ENCODE assay signal across 28 cellular contexts in genomic region chr7:71491331-71491730, GRCh38.
A peak's percentile ranks its signal among the peaks of the same experiment; 100 is the strongest.
DNase-seq lines count a peak whose midpoint lies in the region; ATAC-seq, FAIRE-seq and TF ChIP-seq lines count a peak whose summit lies in the region.
"Had no signal": no experiment of that assay in that cellular context is flagged by ENCODE, and none has a peak within 500 bp of the region (broad histone marks: within the 10 kb centered on the region; RNA-seq: fewer than 3 reads in every experiment).

No MANE protein-coding gene starts in this region.

- no peak overlapping the region for H3K56ac ChIP-seq in IMR-90 (ENCODE audit: extremely low read depth, insufficient read depth, low read length)

- no peak overlapping the region for H3K23ac ChIP-seq in IMR-90 (ENCODE audit: low read depth, low read length)

- no peaks in the 10 kb centered on the region for H3K79me1 ChIP-seq in IMR-90 (ENCODE audit: low read depth in 1 of 2, low read length in 2 of 2)

- no peak for TF ChIP-seq RAD21 in IMR-90 (IDR thresholded peaks at IDR 0.05; ENCODE audit: low read length)

- peaks cover 32% of the 10 kb centered on the region; the same call in 1 of the 2 replicates for H3K9me3 ChIP-seq in IMR-90 (ENCODE audit: control insufficient read depth, insufficient read depth, low read length)
- no peaks in the 10 kb centered on the region for H3K9me3 ChIP-seq in hepatocyte (ENCODE audit: low read depth)
- no peaks in the 10 kb centered on the region for H3K9me3 ChIP-seq in tibial artery
- H3K9me3 ChIP-seq: Peyer's patch had no signal

- H3K36me3 Mint-ChIP-seq in nephron progenitor cell (ENCODE audit: low read depth) (no peaks in the 10 kb centered on the region), endothelial cell (ENCODE audit: low read depth, unreplicated experiment) (peaks cover 4% of the 10 kb centered on the region)
- H3K36me3 Mint-ChIP-seq: CD4-positive, alpha-beta memory T cell had no signal

- no peak overlapping the region for H3K18ac ChIP-seq in IMR-90 (ENCODE audit: low read depth, low read length)

- dilution Hi-C loops in IMR-90 (cut with HindIII; ENCODE audit: low sequenced_read_pairs, unreplicated experiment): no loop called here

- H3K4me2 ChIP-seq in IMR-90 (ENCODE audit: low read depth, low read length) (no peak overlapping the region), hepatocyte (no peak overlapping the region)

- H2BK5ac ChIP-seq in IMR-90 (ENCODE audit: low read depth, low read length, poor library complexity, severe bottlenecking): no peak overlapping the region

- H3K36me3 ChIP-seq in IMR-90 (ENCODE audit: control insufficient read depth, insufficient read depth, low read length): no peaks in the 10 kb centered on the region
- no peaks in the 10 kb centered on the region for H3K36me3 ChIP-seq in hepatocyte (replicated peaks; ENCODE audit: insufficient read depth, low read depth)
- no peaks in the 10 kb centered on the region for H3K36me3 ChIP-seq in tibial artery
- H3K36me3 ChIP-seq: Peyer's patch had no signal

- peaks cover 11% of the 10 kb centered on the region for H3K4me1 Mint-ChIP-seq in nephron progenitor cell
- no peaks in the 10 kb centered on the region for H3K4me1 Mint-ChIP-seq in endothelial cell (ENCODE audit: unreplicated experiment)
- H3K4me1 Mint-ChIP-seq: CD4-positive, alpha-beta memory T cell had no signal

- H4K91ac ChIP-seq in IMR-90 (ENCODE audit: insufficient read depth, low read depth, low read length): no peak overlapping the region

- intact Hi-C loops in IMR-90 (cut with micrococcal nuclease) (no loop called here), tibial artery (cut with DNase I; ENCODE audit: low total_unique reads) (no loop called here)

- 34% methylated on average over 3 of the region's 6 CpGs; no CpG with 5 or more reads in 1 of the 2 experiments for WGBS in IMR-90 (ENCODE audit: extremely low coverage in 2 of 2, insufficient read length in 1 of 2), 2 experiments
- 63% methylated on average over 6 of the region's 6 CpGs for WGBS in hepatocyte (ENCODE audit: low lambda C conversion rate, missing lambda C conversion rate)

- no peak overlapping the region for H2AK5ac ChIP-seq in IMR-90 (ENCODE audit: low read depth, low read length)

- H2BK15ac ChIP-seq in IMR-90 (ENCODE audit: low read depth, low read length): no peak overlapping the region

- H2AFZ ChIP-seq in IMR-90 (replicated peaks; ENCODE audit: low read length, poor library complexity): peak overlapping the region; percentile 58
- no peak overlapping the region for H2AFZ ChIP-seq in hepatocyte

- H3K4me3 Mint-ChIP-seq in nephron progenitor cell (no peak overlapping the region), endothelial cell (ENCODE audit: unreplicated experiment) (no peak overlapping the region)
- H3K4me3 Mint-ChIP-seq: CD4-positive, alpha-beta memory T cell had no signal

- no peak overlapping the region for H2BK20ac ChIP-seq in IMR-90 (ENCODE audit: low read depth, low read length)

- no peaks in the 10 kb centered on the region for H3K79me2 ChIP-seq in hepatocyte

- H4K20me1 ChIP-seq in IMR-90 (ENCODE audit: insufficient read depth, low read length): no peaks in the 10 kb centered on the region
- H4K20me1 ChIP-seq in hepatocyte (ENCODE audit: insufficient read depth, poor library complexity, severe bottlenecking): no peaks in the 10 kb centered on the region

- no peaks in the 10 kb centered on the region for H3K9me1 ChIP-seq in IMR-90 (ENCODE audit: insufficient read depth, low read length)

- H3K4ac ChIP-seq in IMR-90 (ENCODE audit: low read depth, low read length): no peak overlapping the region

- no peaks in the 10 kb centered on the region for H3K9me2 ChIP-seq in hepatocyte (replicated peaks; ENCODE audit: insufficient read depth)

- H3K27me3 ChIP-seq in IMR-90 (ENCODE audit: control insufficient read depth, insufficient read depth, low read length) (no peaks in the 10 kb centered on the region), hepatocyte (no peaks in the 10 kb centered on the region), tibial artery (no peaks in the 10 kb centered on the region)
- H3K27me3 ChIP-seq: Peyer's patch had no signal

- BruUV-seq in IMR-90 (replicated peaks; lab: Mats Ljungman, UMichigan): no TSS peak

- TF ChIP-seq POLR2A in IMR-90 (IDR thresholded peaks at IDR 0.05; ENCODE audit: low read depth, low read length) (no peak), GM12891 (IDR thresholded peaks at IDR 0.05; ENCODE audit: low read depth, low read length) (no peak)

- in situ Hi-C loops in IMR-90 (cut with MboI; ENCODE audit: low sequenced_read_pairs): no loop called here

- H4K5ac ChIP-seq in IMR-90 (ENCODE audit: low read depth, low read length): no peak overlapping the region

- H3K27me3 Mint-ChIP-seq in nephron progenitor cell (ENCODE audit: low read depth, poor library complexity) (peaks cover 8% of the 10 kb centered on the region), endothelial cell (ENCODE audit: unreplicated experiment) (peaks cover 4% of the 10 kb centered on the region)
- H3K27me3 Mint-ChIP-seq: CD4-positive, alpha-beta memory T cell had no signal

- no peak overlapping the region for H2AK9ac ChIP-seq in IMR-90 (replicated peaks; ENCODE audit: low read depth, low read length, poor library complexity)

- no peak for FAIRE-seq in GM12891 (lab: Jason Lieb, UNC)
- FAIRE-seq: GM12878 had no signal

- CTCF ChIA-PET in IMR-90 (lab: Yijun Ruan, JAX): no interaction called here

- no peak overlapping the region for H3K9ac ChIP-seq in IMR-90 (ENCODE audit: low read depth, low read length)

- H3K27ac ChIP-seq in IMR-90 (ENCODE audit: insufficient read depth, low read length): no peak overlapping the region
- H3K27ac ChIP-seq in hepatocyte: no peak overlapping the region
- no peak overlapping the region for H3K27ac ChIP-seq in tibial artery
- H3K27ac ChIP-seq: HL-60, Peyer's patch, SK-N-MC had no signal

- H3K9me3 Mint-ChIP-seq in nephron progenitor cell (peaks cover 5% of the 10 kb centered on the region), endothelial cell (ENCODE audit: unreplicated experiment) (peaks cover 22% of the 10 kb centered on the region)

- TF ChIP-seq CTCF in IMR-90 (conservative IDR thresholded peaks at IDR 0.05; ENCODE audit: low read depth, low read length): no peak
- no peak for TF ChIP-seq CTCF in hepatocyte (IDR thresholded peaks at IDR 0.05; ENCODE audit: poor library complexity)
- no peak for TF ChIP-seq CTCF in nephron progenitor cell (IDR thresholded peaks at IDR 0.05)
- TF ChIP-seq CTCF in endothelial cell (IDR thresholded peaks at IDR 0.05; ENCODE audit: unreplicated experiment): no peak
- no peak for TF ChIP-seq CTCF in tibial artery (IDR thresholded peaks at IDR 0.05)

- H3K4me3 ChIP-seq in IMR-90 (ENCODE audit: insufficient read depth, low read depth, low read length): no peak overlapping the region
- no peak overlapping the region for H3K4me3 ChIP-seq in hepatocyte
- no peak overlapping the region for H3K4me3 ChIP-seq in tibial artery
- H3K4me3 ChIP-seq: GM12878, Peyer's patch, SK-N-MC had no signal

- POLR2A ChIA-PET in IMR-90 (lab: Charles Lee; ENCODE audit: unreplicated experiment): no interaction called here

- H3K4me1 ChIP-seq in IMR-90 (ENCODE audit: control insufficient read depth, insufficient read depth, low read length): no peaks in the 10 kb centered on the region
- H3K4me1 ChIP-seq in hepatocyte (ENCODE audit: insufficient read depth): no peaks in the 10 kb centered on the region
- H3K4me1 ChIP-seq in tibial artery: peaks cover 0 to 30% (median 10%) of the 10 kb centered on the region in 4 donors
- H3K4me1 ChIP-seq: Peyer's patch had no signal

- no peak for ATAC-seq in IMR-90 (ENCODE audit: low read depth)
- ATAC-seq: GM12878 had no signal

- DNase-seq in AG08395 (ENCODE audit: low spot score): peak; percentile 39
- DNase-seq in IMR-90: no peak
- peak; percentile 12 for DNase-seq in hepatocyte (ENCODE audit: low spot score)
- no peak for DNase-seq in nephron progenitor cell
- DNase-seq in GM12891 (ENCODE audit: insufficient read length, low spot score): no peak
- DNase-seq in endothelial cell (ENCODE audit: low spot score): no peak
- no peak for DNase-seq in tibial artery
- DNase-seq in NK-92 treated with Interleukin-12 subunit alpha and Interleukin-12 subunit beta, amount 100 ng/mL, for 24 hours (lab: John Stamatoyannopoulos, UW): no peak
- DNase-seq: C1 segment of cervical spinal cord; CD4-positive, alpha-beta memory T cell; COR-L47; DMS79; EL; GDM1; Karpas-422; NCI-H1092; NCI-H1417 treated with DMSO at 0.1 percent for 48 hours; NCI-H1694 treated with DMSO at 0.1 percent for 48 hours; NCI-H2081; NCI-H2227 treated with DMSO at 0.1 percent for 48 hours; NCI-H510A; NCI-H69; OCI-M1; Peyer's patch; SIG-M5 had no signal

- no peak overlapping the region for H3K14ac ChIP-seq in IMR-90 (replicated peaks; ENCODE audit: low read depth, low read length)

- H3K27ac Mint-ChIP-seq in nephron progenitor cell (peak overlapping the region; percentile 16), endothelial cell (ENCODE audit: unreplicated experiment) (no peak overlapping the region)
- H3K27ac Mint-ChIP-seq: CD4-positive, alpha-beta memory T cell had no signal

- no peak overlapping the region for H4K8ac ChIP-seq in IMR-90 (ENCODE audit: low read depth in 2 of 2, low read length in 2 of 2)

- no peak overlapping the region for H2BK120ac ChIP-seq in IMR-90 (ENCODE audit: low read depth, low read length)

TF ChIP-seq in IMR-90, 13 proteins besides CTCF, POLR2A, EP300 and RAD21 (continues in another document):
- TF ChIP-seq, protein P1, sequence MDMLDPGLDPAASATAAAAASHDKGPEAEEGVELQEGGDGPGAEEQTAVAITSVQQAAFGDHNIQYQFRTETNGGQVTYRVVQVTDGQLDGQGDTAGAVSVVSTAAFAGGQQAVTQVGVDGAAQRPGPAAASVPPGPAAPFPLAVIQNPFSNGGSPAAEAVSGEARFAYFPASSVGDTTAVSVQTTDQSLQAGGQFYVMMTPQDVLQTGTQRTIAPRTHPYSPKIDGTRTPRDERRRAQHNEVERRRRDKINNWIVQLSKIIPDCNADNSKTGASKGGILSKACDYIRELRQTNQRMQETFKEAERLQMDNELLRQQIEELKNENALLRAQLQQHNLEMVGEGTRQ (IDR thresholded peaks at IDR 0.05; ENCODE audit: low read depth, low read length): no peak
- TF ChIP-seq CHD1 (IDR thresholded peaks at IDR 0.05; ENCODE audit: low read depth, low read length): no peak

TF ChIP-seq in GM12891, 5 proteins besides CTCF, POLR2A, EP300 and RAD21:
- TF ChIP-seq POU2F2 (IDR thresholded peaks at IDR 0.05; ENCODE audit: low read depth, low read length): no peak

Comparison
In these comparisons a context has a peak if more than half of its experiments do, and no peak if none do; other contexts are left out.
1. DNase-seq: peak in AG08395 (single experiment) and hepatocyte (single experiment); none in IMR-90 (single experiment), nephron progenitor cell (single experiment), GM12891 (single experiment), endothelial cell (single experiment), tibial artery (0 of 2) and NK-92 treated with Interleukin-12 subunit alpha and Interleukin-12 subunit beta, amount 100 ng/mL, for 24 hours (single experiment).